Comparison of ENCODE assay signal across 11 cellular contexts in genomic region chr4:70713453-70714026, GRCh38. TPM values are rescaled to one million over a fixed set of nuclear protein-coding genes. Genes with fewer than 3 reads are reported as not detected.
DNase-seq lines count a peak whose midpoint lies in the region; ATAC-seq and TF ChIP-seq lines count a peak whose summit lies in the region.
"Had no signal": no experiment of that assay in that cellular context is flagged by ENCODE, and none has a peak within 500 bp of the region (broad histone marks: within the 10 kb centered on the region; RNA-seq: fewer than 3 reads in every experiment).

No MANE protein-coding gene starts in this region.

- H3K27me3 ChIP-seq in BLaER1 treated with 17β-estradiol and CSF1 and Interleukin-3, amounts not matched to agents 10 nM and 100 nM = no peaks in the 10 kb centered on the region
- no peaks in the 10 kb centered on the region for H3K27me3 ChIP-seq in vagina

- H3K9ac ChIP-seq in BLaER1 treated with 17β-estradiol and CSF1 and Interleukin-3, amounts not matched to agents 10 nM and 100 nM = peak overlapping the region in 6 of 11 experiments; percentile 2 to 65 (median 50); a peak in 9 of 22 replicates

- H3K27ac ChIP-seq in BLaER1 treated with 17β-estradiol and CSF1 and Interleukin-3, amounts not matched to agents 10 nM and 100 nM = peak overlapping the region in 9 of 11 experiments; percentile 18 to 81 (median 61); a peak in 13 of 22 replicates
- H3K27ac ChIP-seq in vagina = no peak overlapping the region

- no peaks in the 10 kb centered on the region for H3K9me3 ChIP-seq in BLaER1 treated with 17β-estradiol and CSF1 and Interleukin-3, amounts not matched to agents 10 nM and 100 nM (replicated peaks in 1 of 11)
- no peaks in the 10 kb centered on the region for H3K9me3 ChIP-seq in vagina

- H3K4me3 Mint-ChIP-seq in dendritic cell treated with granulocyte-macrophage colony-stimulating factor and Interleukin-4, amounts not matched to agents 40 ng/mL and 50 ng/mL, for 4 days = peak overlapping the region; percentile 44
- H3K4me3 Mint-ChIP-seq in osteocyte (ENCODE audit: unreplicated experiment) = no peak overlapping the region
- H3K4me3 Mint-ChIP-seq: CD4-positive, CD25-positive, alpha-beta regulatory T cell had no signal

- H3K9me3 Mint-ChIP-seq in dendritic cell treated with granulocyte-macrophage colony-stimulating factor and Interleukin-4, amounts not matched to agents 40 ng/mL and 50 ng/mL, for 4 days = no peaks in the 10 kb centered on the region
- H3K9me3 Mint-ChIP-seq in osteocyte (ENCODE audit: unreplicated experiment) = no peaks in the 10 kb centered on the region

- H3K4me1 Mint-ChIP-seq in dendritic cell treated with granulocyte-macrophage colony-stimulating factor and Interleukin-4, amounts not matched to agents 40 ng/mL and 50 ng/mL, for 4 days (ENCODE audit: low read depth) = peaks cover 57% of the 10 kb centered on the region
- H3K4me1 Mint-ChIP-seq in osteocyte (ENCODE audit: unreplicated experiment) = peaks cover 2% of the 10 kb centered on the region

- peaks cover 0 to 21% (median 0%) of the 10 kb centered on the region in 11 experiments; a peak in 3 of 22 replicates for H4K20me1 ChIP-seq in BLaER1 treated with 17β-estradiol and CSF1 and Interleukin-3, amounts not matched to agents 10 nM and 100 nM

- no peaks in the 10 kb centered on the region for H3K36me3 Mint-ChIP-seq in dendritic cell treated with granulocyte-macrophage colony-stimulating factor and Interleukin-4, amounts not matched to agents 40 ng/mL and 50 ng/mL, for 4 days (ENCODE audit: low read depth)
- H3K36me3 Mint-ChIP-seq in osteocyte (ENCODE audit: unreplicated experiment) = no peaks in the 10 kb centered on the region

- H3K4me2 ChIP-seq in BLaER1 treated with 17β-estradiol and CSF1 and Interleukin-3, amounts not matched to agents 10 nM and 100 nM = peak overlapping the region; percentile 15 to 90 (median 73)

- no peaks in the 10 kb centered on the region for H3K27me3 Mint-ChIP-seq in dendritic cell treated with granulocyte-macrophage colony-stimulating factor and Interleukin-4, amounts not matched to agents 40 ng/mL and 50 ng/mL, for 4 days
- no peaks in the 10 kb centered on the region for H3K27me3 Mint-ChIP-seq in osteocyte (ENCODE audit: unreplicated experiment)

- peak overlapping the region; percentile 84 for H3K27ac Mint-ChIP-seq in dendritic cell treated with granulocyte-macrophage colony-stimulating factor and Interleukin-4, amounts not matched to agents 40 ng/mL and 50 ng/mL, for 4 days
- H3K27ac Mint-ChIP-seq in osteocyte (ENCODE audit: unreplicated experiment) = no peak overlapping the region

- H3K36me3 ChIP-seq in BLaER1 treated with 17β-estradiol and CSF1 and Interleukin-3, amounts not matched to agents 10 nM and 100 nM = no peaks in the 10 kb centered on the region
- H3K36me3 ChIP-seq in vagina = no peaks in the 10 kb centered on the region

- no peak for DNase-seq in stimulated activated CD4-positive, alpha-beta T cell treated with anti-CD3 and anti-CD28 coated beads, Interleukin-2, amount 100 ng/mL, for 48 hours
- no peak for DNase-seq in osteocyte (ENCODE audit: extremely low spot score, unreplicated experiment)
- DNase-seq in vagina (ENCODE audit: extremely low spot score in 2 of 2) = no peak
- DNase-seq in stimulated activated CD4-positive, alpha-beta T cell treated with anti-CD3 and anti-CD28 coated beads, Interleukin-4, amount 100 ng/mL, for 24 hours = no peak
- DNase-seq: CD4-positive, CD25-positive, alpha-beta regulatory T cell; effector CD8-positive, alpha-beta T cell had no signal

- peak overlapping the region in 3 of 10 experiments; percentile 4 to 20 (median 16); a peak in 1 of 20 replicates for H3K4me3 ChIP-seq in BLaER1 treated with 17β-estradiol and CSF1 and Interleukin-3, amounts not matched to agents 10 nM and 100 nM
- H3K4me3 ChIP-seq in vagina = no peak overlapping the region

- intact Hi-C loops in dendritic cell treated with granulocyte-macrophage colony-stimulating factor and Interleukin-4, amounts not matched to agents 40 ng/mL and 50 ng/mL, for 4 days (cut with micrococcal nuclease) = loop anchor here (1.0 to 5.0 kb wide), 2 partner anchors 8 to 34 kb away; no protein-coding TSS in a partner anchor
- intact Hi-C loops in vagina (cut with DNase I) = no loop called here

- TF ChIP-seq CTCF in osteocyte (IDR thresholded peaks at IDR 0.05) = no peak
- no peak for TF ChIP-seq CTCF in vagina (IDR thresholded peaks at IDR 0.05)

- no peak for TF ChIP-seq POLR2A in vagina (IDR thresholded peaks at IDR 0.05)

- H3K4me1 ChIP-seq in BLaER1 treated with 17β-estradiol and CSF1 and Interleukin-3, amounts not matched to agents 10 nM and 100 nM = peaks cover 22 to 90% (median 33%) of the 10 kb centered on the region in 10 experiments
- H3K4me1 ChIP-seq in vagina = no peaks in the 10 kb centered on the region

- ATAC-seq in GM21360 (IDR thresholded peaks at IDR 0.05; ENCODE audit: unreplicated experiment) = peak; percentile 44
- peak; percentile 54 for ATAC-seq in HG03432 (IDR thresholded peaks at IDR 0.05; ENCODE audit: unreplicated experiment)

RNA-seq across cellular contexts. Expression of gene RUFY3, which starts 8.2 kb away (rescaled TPM):
- total RNA-seq in osteocyte (73.5 and 73.8 TPM in 2 replicates), vagina (71.2 TPM)

RNA-seq across cellular contexts. Expression of gene UTP3, which starts 25.2 kb away (rescaled TPM):
- total RNA-seq in osteocyte = 29.4 and 29.9 TPM in 2 replicates
- total RNA-seq in vagina = 15.7 TPM

RNA-seq across cellular contexts. Expression of gene JCHAIN, which starts 47.2 kb away (rescaled TPM):
- not detected in 2 replicates for total RNA-seq in osteocyte
- 2.7 TPM for total RNA-seq in vagina
- total RNA-seq: temporal lobe had no signal
